In genomic region chr1:5960336-5960735, GRCh38 we compare ENCODE assay signal across 24 cellular contexts. TPM values are rescaled to one million over a fixed set of nuclear protein-coding genes. Genes with fewer than 3 reads are reported as not detected.
DNase-seq lines count a peak whose midpoint lies in the region; ATAC-seq and TF ChIP-seq lines count a peak whose summit lies in the region.
"Had no signal": no experiment of that assay in that cellular context is flagged by ENCODE, and none has a peak within 500 bp of the region (broad histone marks: within the 10 kb centered on the region; RNA-seq: fewer than 3 reads in every experiment).

No MANE protein-coding gene starts in this region.

- no peaks in the 10 kb centered on the region for H3K4me1 ChIP-seq in upper lobe of right lung
- H3K4me1 ChIP-seq: SJCRH30 had no signal

- H3K27me3 Mint-ChIP-seq in activated CD8-positive, alpha-beta memory T cell treated with anti-CD3 and anti-CD28 coated beads, Interleukin-2, amount 10 ng/mL, durations not matched to agents 7 days and 5 days = no peaks in the 10 kb centered on the region
- H3K27me3 Mint-ChIP-seq in activated T-helper 1 cell treated with anti-CD3 and anti-CD28 coated beads, Interleukin-12 subunit alpha, Interleukin-12 subunit beta, Interleukin-2, Interleukin-4 antibody, amounts not matched to agents 30 ng/mL and 10 ng/mL and 1 ng/mL, durations not matched to agents 14 hours and 24 hours and 36 hours (ENCODE audit: insufficient read depth) = no peaks in the 10 kb centered on the region
- no peaks in the 10 kb centered on the region for H3K27me3 Mint-ChIP-seq in nephron progenitor cell (ENCODE audit: low read depth, poor library complexity)

- no peaks in the 10 kb centered on the region for H3K9me3 ChIP-seq in upper lobe of right lung
- H3K9me3 ChIP-seq: MG63, SJCRH30 had no signal

- no peak for ATAC-seq in activated CD8-positive, alpha-beta memory T cell treated with anti-CD3 and anti-CD28 coated beads, Interleukin-2, amount 10 ng/mL, durations not matched to agents 7 days and 5 days
- ATAC-seq in upper lobe of right lung (no peak), omental fat pad (ENCODE audit: low FRiP score) (no peak), GM21515 (IDR thresholded peaks at IDR 0.05; ENCODE audit: unreplicated experiment) (no peak)
- ATAC-seq: HCT116, PC-3, Right ventricle myocardium inferior had no signal

- H3K36me3 ChIP-seq in upper lobe of right lung = peaks cover 26% of the 10 kb centered on the region

- H3K27me3 ChIP-seq in upper lobe of right lung = no peaks in the 10 kb centered on the region
- H3K27me3 ChIP-seq: MG63, SJCRH30 had no signal

- DNase-seq in activated CD8-positive, alpha-beta memory T cell treated with anti-CD3 and anti-CD28 coated beads, Interleukin-2, amount 10 ng/mL, durations not matched to agents 7 days and 5 days = no peak
- no peak for DNase-seq in activated CD8-positive, alpha-beta memory T cell treated with anti-CD3 and anti-CD28 coated beads, Interleukin-2, amount 50 U/mL, for 4 hours
- DNase-seq in activated T-helper 1 cell treated with anti-CD3 and anti-CD28 coated beads, Interleukin-12 subunit alpha, Interleukin-12 subunit beta, Interleukin-2, Interleukin-4 antibody, amounts not matched to agents 30 ng/mL and 10 ng/mL and 1 ng/mL, durations not matched to agents 14 hours and 24 hours and 36 hours (ENCODE audit: low spot score) = no peak
- DNase-seq in nephron progenitor cell (no peak), upper lobe of right lung (peak; percentile 42), omental fat pad (ENCODE audit: low spot score) (no peak)
- DNase-seq: 8988T, ACHN, DMS53, IMR-90, KG1, MG63, NCI-H1105 treated with DMSO at 0.1 percent for 48 hours, NCI-H146, NCI-H1930, NCI-H2107, NCI-H446, NCI-H524 treated with DMSO at 0.1 percent for 48 hours, NCI-H774, PC-3, SJCRH30 had no signal

- TF ChIP-seq CTCF in nephron progenitor cell (IDR thresholded peaks at IDR 0.05) (no peak), upper lobe of right lung (IDR thresholded peaks at IDR 0.05) (no peak), omental fat pad (IDR thresholded peaks at IDR 0.05) (no peak)

- peak overlapping the region; percentile 33 for H3K27ac Mint-ChIP-seq in activated CD8-positive, alpha-beta memory T cell treated with anti-CD3 and anti-CD28 coated beads, Interleukin-2, amount 10 ng/mL, durations not matched to agents 7 days and 5 days
- peak overlapping the region; percentile 5 for H3K27ac Mint-ChIP-seq in activated T-helper 1 cell treated with anti-CD3 and anti-CD28 coated beads, Interleukin-12 subunit alpha, Interleukin-12 subunit beta, Interleukin-2, Interleukin-4 antibody, amounts not matched to agents 30 ng/mL and 10 ng/mL and 1 ng/mL, durations not matched to agents 14 hours and 24 hours and 36 hours
- peak overlapping the region; percentile 44 for H3K27ac Mint-ChIP-seq in nephron progenitor cell

- H3K4me3 Mint-ChIP-seq in activated CD8-positive, alpha-beta memory T cell treated with anti-CD3 and anti-CD28 coated beads, Interleukin-2, amount 10 ng/mL, durations not matched to agents 7 days and 5 days = no peak overlapping the region
- H3K4me3 Mint-ChIP-seq in activated T-helper 1 cell treated with anti-CD3 and anti-CD28 coated beads, Interleukin-12 subunit alpha, Interleukin-12 subunit beta, Interleukin-2, Interleukin-4 antibody, amounts not matched to agents 30 ng/mL and 10 ng/mL and 1 ng/mL, durations not matched to agents 14 hours and 24 hours and 36 hours = no peak overlapping the region
- no peak overlapping the region for H3K4me3 Mint-ChIP-seq in nephron progenitor cell

- CTCF ChIA-PET in activated CD8-positive, alpha-beta memory T cell treated with anti-CD3 and anti-CD28 coated beads, Interleukin-2, amount 10 ng/mL, durations not matched to agents 7 days and 5 days (lab: Charles Lee) = no interaction called here

- no peaks in the 10 kb centered on the region for H3K9me3 Mint-ChIP-seq in activated CD8-positive, alpha-beta memory T cell treated with anti-CD3 and anti-CD28 coated beads, Interleukin-2, amount 10 ng/mL, durations not matched to agents 7 days and 5 days (ENCODE audit: low read depth)
- no peaks in the 10 kb centered on the region for H3K9me3 Mint-ChIP-seq in activated T-helper 1 cell treated with anti-CD3 and anti-CD28 coated beads, Interleukin-12 subunit alpha, Interleukin-12 subunit beta, Interleukin-2, Interleukin-4 antibody, amounts not matched to agents 30 ng/mL and 10 ng/mL and 1 ng/mL, durations not matched to agents 14 hours and 24 hours and 36 hours
- H3K9me3 Mint-ChIP-seq in nephron progenitor cell = no peaks in the 10 kb centered on the region

- no peak overlapping the region for H3K4me3 ChIP-seq in upper lobe of right lung
- H3K4me3 ChIP-seq: MG63, SJCRH30 had no signal

- intact Hi-C loops in activated T-helper 1 cell treated with anti-CD3 and anti-CD28 coated beads, Interleukin-12 subunit alpha, Interleukin-12 subunit beta, Interleukin-2, Interleukin-4 antibody, amounts not matched to agents 30 ng/mL and 10 ng/mL and 1 ng/mL, durations not matched to agents 14 hours and 24 hours and 36 hours (cut with micrococcal nuclease) = no loop called here
- intact Hi-C loops in upper lobe of right lung (cut with DNase I) = no loop called here

- H3K36me3 Mint-ChIP-seq in activated CD8-positive, alpha-beta memory T cell treated with anti-CD3 and anti-CD28 coated beads, Interleukin-2, amount 10 ng/mL, durations not matched to agents 7 days and 5 days = peaks cover 15% of the 10 kb centered on the region
- peaks cover 22% of the 10 kb centered on the region for H3K36me3 Mint-ChIP-seq in activated T-helper 1 cell treated with anti-CD3 and anti-CD28 coated beads, Interleukin-12 subunit alpha, Interleukin-12 subunit beta, Interleukin-2, Interleukin-4 antibody, amounts not matched to agents 30 ng/mL and 10 ng/mL and 1 ng/mL, durations not matched to agents 14 hours and 24 hours and 36 hours (ENCODE audit: low read depth)
- peaks cover 28% of the 10 kb centered on the region for H3K36me3 Mint-ChIP-seq in nephron progenitor cell (ENCODE audit: low read depth)

- no peak overlapping the region for H3K27ac ChIP-seq in upper lobe of right lung
- H3K27ac ChIP-seq: SJCRH30 had no signal

- peaks cover 22% of the 10 kb centered on the region for H3K4me1 Mint-ChIP-seq in activated CD8-positive, alpha-beta memory T cell treated with anti-CD3 and anti-CD28 coated beads, Interleukin-2, amount 10 ng/mL, durations not matched to agents 7 days and 5 days
- peaks cover 11% of the 10 kb centered on the region for H3K4me1 Mint-ChIP-seq in activated T-helper 1 cell treated with anti-CD3 and anti-CD28 coated beads, Interleukin-12 subunit alpha, Interleukin-12 subunit beta, Interleukin-2, Interleukin-4 antibody, amounts not matched to agents 30 ng/mL and 10 ng/mL and 1 ng/mL, durations not matched to agents 14 hours and 24 hours and 36 hours (ENCODE audit: low read depth)
- H3K4me1 Mint-ChIP-seq in nephron progenitor cell = no peaks in the 10 kb centered on the region

RNA-seq across cellular contexts. Expression of gene NPHP4, which starts 31.9 kb away (rescaled TPM):
- 10 to 100 TPM; 15.4 to 20.3 TPM for total RNA-seq in activated CD8-positive, alpha-beta memory T cell treated with anti-CD3 and anti-CD28 coated beads, Interleukin-2, amount 10 ng/mL, durations not matched to agents 7 days and 5 days
- 18.3 and 18.6 TPM in 2 replicates for total RNA-seq in activated T-helper 1 cell treated with anti-CD3 and anti-CD28 coated beads, Interleukin-12 subunit alpha, Interleukin-12 subunit beta, Interleukin-2, Interleukin-4 antibody, amounts not matched to agents 30 ng/mL and 10 ng/mL and 1 ng/mL, durations not matched to agents 14 hours and 24 hours and 36 hours
- 14.6 TPM for total RNA-seq in upper lobe of right lung
- total RNA-seq in omental fat pad = 10 to 100 TPM; 13.7 to 29.3 (median 18.6) TPM
